26 cellular contexts compared by ENCODE assay signal in genomic region chr1:62590255-62590969, GRCh38. TPM values are rescaled to one million over a fixed set of nuclear protein-coding genes. Genes with fewer than 3 reads are reported as not detected.
"Had no signal": no experiment of that assay in that cellular context is flagged by ENCODE, and none has a peak within 500 bp of the region (broad histone marks: within the 10 kb centered on the region; RNA-seq: fewer than 3 reads in every experiment).

No MANE protein-coding gene starts in this region.

- H3K9me3 Mint-ChIP-seq: activated CD4-positive, alpha-beta memory T cell treated with anti-CD3 and anti-CD28 coated beads for 36 hours; activated naive CD8-positive, alpha-beta T cell treated with anti-CD3 and anti-CD28 coated beads for 36 hours; immature natural killer cell had no signal

- DNase-seq: activated CD4-positive, alpha-beta memory T cell treated with anti-CD3 and anti-CD28 coated beads for 36 hours; activated CD4-positive, alpha-beta T cell treated with anti-CD3 and anti-CD28 coated beads for 48 hours; activated CD4-positive, CD25-positive, alpha-beta regulatory T cell; activated naive CD4-positive, alpha-beta T cell treated with Interleukin-2 at 50 U/mL for 16 hours; activated naive CD8-positive, alpha-beta T cell treated with anti-CD3 and anti-CD28 coated beads for 36 hours; activated T-cell treated with anti-CD3 and anti-CD28 coated beads, Interleukin-2, amount 50 U/mL, for 48 hours; cerebellar nuclear complex; cortex of kidney; heart right ventricle; immature natural killer cell; left ventricle myocardium inferior; mammary epithelial cell; nucleus accumbens; posterior cingulate gyrus; sigmoid colon; stimulated activated CD4-positive, alpha-beta T cell treated with anti-CD3 and anti-CD28 coated beads, Interleukin-2, amount 100 ng/mL, for 48 hours; stimulated activated CD8-positive, alpha-beta memory T cell treated with anti-CD3 and anti-CD28 coated beads, Interleukin-4, amount 100 ng/mL, for 48 hours; stimulated activated naive B cell treated with anti-CD40 and anti-IgM and Interleukin-4, amounts not matched to agents 10 μg/mL and 1 μg/mL and 100 μg/mL, for 72 hours; T-helper 17 cell; trophoblast cell had no signal

- H3K4me1 ChIP-seq: heart right ventricle, sigmoid colon, vagina had no signal

- H3K27me3 ChIP-seq: heart right ventricle, sigmoid colon, vagina had no signal

- H3K27ac Mint-ChIP-seq: activated CD4-positive, alpha-beta memory T cell treated with anti-CD3 and anti-CD28 coated beads for 36 hours; activated naive CD8-positive, alpha-beta T cell treated with anti-CD3 and anti-CD28 coated beads for 36 hours; immature natural killer cell; stimulated activated naive B cell treated with anti-CD40 and anti-IgM and Interleukin-4, amounts not matched to agents 10 μg/mL and 1 μg/mL and 100 μg/mL, for 72 hours; T-helper 17 cell had no signal

- H3K4me1 Mint-ChIP-seq: activated naive CD8-positive, alpha-beta T cell treated with anti-CD3 and anti-CD28 coated beads for 36 hours; immature natural killer cell; stimulated activated naive B cell treated with anti-CD40 and anti-IgM and Interleukin-4, amounts not matched to agents 10 μg/mL and 1 μg/mL and 100 μg/mL, for 72 hours had no signal

- H3K27me3 Mint-ChIP-seq: activated CD4-positive, alpha-beta memory T cell treated with anti-CD3 and anti-CD28 coated beads for 36 hours; activated naive CD8-positive, alpha-beta T cell treated with anti-CD3 and anti-CD28 coated beads for 36 hours; stimulated activated naive B cell treated with anti-CD40 and anti-IgM and Interleukin-4, amounts not matched to agents 10 μg/mL and 1 μg/mL and 100 μg/mL, for 72 hours; T-helper 17 cell had no signal

- H3K27ac ChIP-seq: epithelial cell of prostate, heart right ventricle, left ventricle myocardium inferior, sigmoid colon, vagina had no signal

- ATAC-seq: heart right ventricle; stimulated activated naive B cell treated with anti-CD40 and anti-IgM and Interleukin-4, amounts not matched to agents 10 μg/mL and 1 μg/mL and 100 μg/mL, for 72 hours; T-helper 17 cell had no signal

- H3K9me3 ChIP-seq: left ventricle myocardium inferior, sigmoid colon, vagina had no signal

- H3K4me3 ChIP-seq: heart right ventricle, left ventricle myocardium inferior, sigmoid colon, vagina had no signal

- H3K36me3 ChIP-seq: vagina had no signal

- H3K4me3 Mint-ChIP-seq: activated CD4-positive, alpha-beta memory T cell treated with anti-CD3 and anti-CD28 coated beads for 36 hours; activated naive CD8-positive, alpha-beta T cell treated with anti-CD3 and anti-CD28 coated beads for 36 hours; immature natural killer cell; stimulated activated naive B cell treated with anti-CD40 and anti-IgM and Interleukin-4, amounts not matched to agents 10 μg/mL and 1 μg/mL and 100 μg/mL, for 72 hours; T-helper 17 cell had no signal

RNA-seq across cellular contexts. Expression of gene ANGPTL3, which starts 6.9 kb away (rescaled TPM):
- total RNA-seq: activated CD4-positive, alpha-beta memory T cell treated with anti-CD3 and anti-CD28 coated beads for 36 hours; activated naive CD8-positive, alpha-beta T cell treated with anti-CD3 and anti-CD28 coated beads for 36 hours; fibroblast of villous mesenchyme; heart right ventricle; kidney epithelial cell; left ventricle myocardium inferior; mammary epithelial cell; sigmoid colon; T-helper 17 cell; temporal lobe; vagina had no signal
- polyA plus RNA-seq: heart right ventricle, immature natural killer cell, mammary epithelial cell, neural cell, sigmoid colon had no signal
